In the genomic region with DNA sequence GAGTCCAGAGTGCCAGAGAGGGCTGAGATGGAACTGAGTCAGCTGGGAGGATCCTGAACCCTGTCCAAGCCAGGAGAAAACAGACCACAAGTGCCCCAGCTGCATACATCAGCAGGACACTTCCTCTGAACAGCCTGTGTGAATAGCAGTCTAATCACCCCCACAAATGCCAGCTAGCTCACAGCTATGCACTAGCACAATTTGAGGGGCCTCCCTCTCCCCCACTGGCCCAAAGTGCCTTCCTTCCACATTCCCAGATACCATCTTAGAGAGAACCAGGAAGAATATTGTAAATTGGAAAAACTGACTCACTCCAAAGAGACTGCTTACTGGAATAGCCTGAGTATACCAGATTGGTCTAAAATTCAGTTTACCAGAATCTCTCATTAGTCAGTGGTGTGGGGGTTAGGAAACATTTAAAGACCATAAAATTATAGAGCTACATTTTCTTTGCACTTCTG, we compare ENCODE assay signal across 16 cellular contexts.
A peak's percentile ranks its signal among the peaks of the same experiment; 100 is the strongest.
DNase-seq lines count a peak whose midpoint lies in the region; ATAC-seq and TF ChIP-seq lines count a peak whose summit lies in the region.
"Had no signal": no experiment of that assay in that cellular context is flagged by ENCODE, and none has a peak within 500 bp of the region (broad histone marks: within the 10 kb centered on the region; RNA-seq: fewer than 3 reads in every experiment).

No MANE protein-coding gene starts in this region.

- in situ Hi-C loops in IMR-90 (cut with MboI; ENCODE audit: low sequenced_read_pairs), result no loop called here
- in situ Hi-C loops in brain microvascular endothelial cell (cut with HindIII; ENCODE audit: low pct_ligation_motif_present, low sequenced_read_pairs), result no loop called here

- no peak overlapping the region for H2BK15ac ChIP-seq in IMR-90 (ENCODE audit: low read depth, low read length)

- no peak overlapping the region for H3K56ac ChIP-seq in IMR-90 (ENCODE audit: extremely low read depth, insufficient read depth, low read length)

- H3K79me1 ChIP-seq in IMR-90 (ENCODE audit: low read depth in 1 of 2, low read length in 2 of 2), result no peaks in the 10 kb centered on the region

- DNase-seq in AG04449 (ENCODE audit: low read depth, low spot score) (peak; percentile 29), IMR-90 (peak; percentile 4), brain microvascular endothelial cell (peak; percentile 7), left lung (peak in 1 of 2 donors; percentile 34), ecto neural progenitor cell (ENCODE audit: low spot score) (no peak), MM.1S (no peak), medulla oblongata (ENCODE audit: extremely low spot score) (no peak)
- DNase-seq in stimulated activated CD4-positive, alpha-beta T cell treated with anti-CD3 and anti-CD28 coated beads, Interleukin-4, amount 100 ng/mL, for 1 hour, result no peak
- DNase-seq: activated CD8-positive, alpha-beta T cell treated with anti-CD3 and anti-CD28 coated beads for 36 hours; activated naive CD4-positive, alpha-beta T cell treated with Interleukin-2 at 50 U/mL for 16 hours; dermis blood vessel endothelial cell; ovary; stimulated activated CD4-positive, alpha-beta T cell treated with anti-CD3 and anti-CD28 coated beads, Interleukin-15, amount 100 ng/mL, for 24 hours; stimulated activated CD8-positive, alpha-beta memory T cell treated with anti-CD3 and anti-CD28 coated beads, Interleukin-4, amount 100 ng/mL, for 48 hours; T-helper 1 cell had no signal

- H3K79me2 ChIP-seq in MM.1S (ENCODE audit: low read length), result no peaks in the 10 kb centered on the region

- H3K9ac ChIP-seq in IMR-90 (ENCODE audit: low read depth, low read length) (no peak overlapping the region), MM.1S (ENCODE audit: low read length) (no peak overlapping the region)
- H3K9ac ChIP-seq: KMS-11 had no signal

- dilution Hi-C loops in IMR-90 (cut with HindIII; ENCODE audit: low sequenced_read_pairs, unreplicated experiment), result no loop called here

- no peak overlapping the region for H3K4ac ChIP-seq in IMR-90 (ENCODE audit: low read depth, low read length)

- no peak overlapping the region for H4K8ac ChIP-seq in IMR-90 (ENCODE audit: low read depth in 2 of 2, low read length in 2 of 2)

- H3K4me2 ChIP-seq in IMR-90 (ENCODE audit: low read depth, low read length) (no peak overlapping the region), MM.1S (ENCODE audit: low read depth, low read length) (no peak overlapping the region)
- H3K4me2 ChIP-seq: KMS-11 had no signal

- CTCF ChIA-PET in AG04449 (lab: Yijun Ruan, JAX), result interaction anchor here (1.0 to 1.2 kb wide), 2 partner anchors 190 to 192 kb away, joined by 3 read pairs; no protein-coding TSS in a partner anchor
- CTCF ChIA-PET in IMR-90 (lab: Yijun Ruan, JAX), result interaction anchor here (1.1 kb wide), 1 partner anchor 14 kb away, joined by 3 read pairs; no protein-coding TSS in a partner anchor

- H2AFZ ChIP-seq in IMR-90 (replicated peaks; ENCODE audit: low read length, poor library complexity) (no peak overlapping the region), MM.1S (ENCODE audit: low read length) (no peak overlapping the region)

- H3K4me3 ChIP-seq in AG04449 (ENCODE audit: low read depth, low read length), result no peak overlapping the region
- H3K4me3 ChIP-seq in IMR-90 (ENCODE audit: insufficient read depth, low read depth, low read length), result no peak overlapping the region
- H3K4me3 ChIP-seq in brain microvascular endothelial cell (ENCODE audit: low read depth, low read length), result no peak overlapping the region
- H3K4me3 ChIP-seq in left lung, result no peak overlapping the region
- H3K4me3 ChIP-seq in MM.1S (ENCODE audit: low read length), result no peak overlapping the region
- H3K4me3 ChIP-seq: ovary had no signal

- H2BK20ac ChIP-seq in IMR-90 (ENCODE audit: low read depth, low read length), result no peak overlapping the region

- no peak overlapping the region for H2BK120ac ChIP-seq in IMR-90 (ENCODE audit: low read depth, low read length)

- H2BK5ac ChIP-seq in IMR-90 (ENCODE audit: low read depth, low read length, poor library complexity, severe bottlenecking), result no peak overlapping the region

- H3K4me1 ChIP-seq in IMR-90 (ENCODE audit: control insufficient read depth, insufficient read depth, low read length) (peaks cover 2% of the 10 kb centered on the region; the same call in 1 of the 2 replicates), left lung (peaks cover 5 to 10% of the 10 kb centered on the region in 2 donors), MM.1S (ENCODE audit: low read length) (no peaks in the 10 kb centered on the region)

- no peak overlapping the region for H2AK5ac ChIP-seq in IMR-90 (ENCODE audit: low read depth, low read length)

- H4K91ac ChIP-seq in IMR-90 (ENCODE audit: insufficient read depth, low read depth, low read length), result no peak overlapping the region

- intact Hi-C loops in IMR-90 (cut with micrococcal nuclease) (no loop called here), left lung (cut with DNase I) (no loop called here)

- H3K18ac ChIP-seq in IMR-90 (ENCODE audit: low read depth, low read length), result no peak overlapping the region

- H3K9me2 ChIP-seq in MM.1S (replicated peaks; ENCODE audit: insufficient read depth, low read length), result no peaks in the 10 kb centered on the region

- no peak overlapping the region for H2AK9ac ChIP-seq in IMR-90 (replicated peaks; ENCODE audit: low read depth, low read length, poor library complexity)

- no peak overlapping the region for H3K27ac ChIP-seq in IMR-90 (ENCODE audit: insufficient read depth, low read length)
- H3K27ac ChIP-seq in brain microvascular endothelial cell, result no peak overlapping the region
- peak overlapping the region; percentile 10 to 54 for H3K27ac ChIP-seq in left lung
- H3K27ac ChIP-seq in MM.1S (ENCODE audit: low read length), result no peak overlapping the region
- H3K27ac ChIP-seq: KMS-11, ovary had no signal

- no peaks in the 10 kb centered on the region for H3K36me3 ChIP-seq in IMR-90 (ENCODE audit: control insufficient read depth, insufficient read depth, low read length)
- no peaks in the 10 kb centered on the region for H3K36me3 ChIP-seq in brain microvascular endothelial cell (replicated peaks)
- H3K36me3 ChIP-seq in left lung, result no peaks in the 10 kb centered on the region
- no peaks in the 10 kb centered on the region for H3K36me3 ChIP-seq in MM.1S (replicated peaks; ENCODE audit: insufficient read depth, low read length)
- H3K36me3 ChIP-seq: ovary had no signal

- H3K23ac ChIP-seq in IMR-90 (ENCODE audit: low read depth, low read length), result no peak overlapping the region

- H3F3A ChIP-seq in MM.1S (ENCODE audit: insufficient read depth, low read length), result no peaks in the 10 kb centered on the region

- POLR2A ChIA-PET in AG04449 (lab: Yijun Ruan, JAX) (no interaction called here), IMR-90 (lab: Charles Lee; ENCODE audit: unreplicated experiment) (no interaction called here)

- TF ChIP-seq CTCF in AG04449 (IDR thresholded peaks at IDR 0.05; ENCODE audit: insufficient read depth, low read length, missing control alignments), result no peak
- no peak for TF ChIP-seq CTCF in IMR-90 (conservative IDR thresholded peaks at IDR 0.05; ENCODE audit: low read depth, low read length)
- TF ChIP-seq CTCF in brain microvascular endothelial cell (IDR thresholded peaks at IDR 0.05; ENCODE audit: low read depth, low read length, missing control alignments), result no peak
- TF ChIP-seq CTCF in left lung (IDR thresholded peaks at IDR 0.05), result no peak
- TF ChIP-seq CTCF in MM.1S (IDR thresholded peaks at IDR 0.05; ENCODE audit: low read length), result no peak

- no peaks in the 10 kb centered on the region for H3K9me3 ChIP-seq in IMR-90 (ENCODE audit: control insufficient read depth, insufficient read depth, low read length)
- no peaks in the 10 kb centered on the region for H3K9me3 ChIP-seq in left lung
- H3K9me3 ChIP-seq in MM.1S (replicated peaks; ENCODE audit: insufficient read depth, low read length), result no peaks in the 10 kb centered on the region
- H3K9me3 ChIP-seq: ovary had no signal

- BruUV-seq in IMR-90 (replicated peaks; lab: Mats Ljungman, UMichigan), result no TSS peak

- H4K5ac ChIP-seq in IMR-90 (ENCODE audit: low read depth, low read length), result no peak overlapping the region

- H3K27me3 ChIP-seq in IMR-90 (ENCODE audit: control insufficient read depth, insufficient read depth, low read length) (peaks cover 3% of the 10 kb centered on the region; the same call in 1 of the 2 replicates), brain microvascular endothelial cell (replicated peaks) (no peaks in the 10 kb centered on the region), left lung (no peaks in the 10 kb centered on the region), MM.1S (replicated peaks; ENCODE audit: insufficient read depth, low read length) (no peaks in the 10 kb centered on the region)
- H3K27me3 ChIP-seq: ovary had no signal

- peak; percentile 27 for ATAC-seq in IMR-90 (ENCODE audit: low read depth)
- peak; percentile 72 for ATAC-seq in left lung
- ATAC-seq: activated CD8-positive, alpha-beta T cell treated with anti-CD3 and anti-CD28 coated beads for 36 hours had no signal

- no peaks in the 10 kb centered on the region for H3K9me1 ChIP-seq in IMR-90 (ENCODE audit: insufficient read depth, low read length)

- no peak for TF ChIP-seq RAD21 in IMR-90 (IDR thresholded peaks at IDR 0.05; ENCODE audit: low read length)

- H4K20me1 ChIP-seq in IMR-90 (ENCODE audit: insufficient read depth, low read length), result no peaks in the 10 kb centered on the region
- no peaks in the 10 kb centered on the region for H4K20me1 ChIP-seq in MM.1S (ENCODE audit: insufficient read depth, low read length)

- TF ChIP-seq POLR2A in IMR-90 (IDR thresholded peaks at IDR 0.05; ENCODE audit: low read depth, low read length), result no peak

- no peak overlapping the region for H3K14ac ChIP-seq in IMR-90 (replicated peaks; ENCODE audit: low read depth, low read length)

TF ChIP-seq in IMR-90, 13 proteins besides CTCF, POLR2A, EP300 and RAD21:
- TF ChIP-seq CEBPB (IDR thresholded peaks at IDR 0.05; ENCODE audit: low read depth, low read length) (no peak), BHLHE40 (IDR thresholded peaks at IDR 0.05; ENCODE audit: low read depth, low read length) (no peak), NFE2L2 (IDR thresholded peaks at IDR 0.05; ENCODE audit: low read depth, low read length) (no peak), SMC3 (IDR thresholded peaks at IDR 0.05; ENCODE audit: low read depth, low read length) (no peak), MAZ (IDR thresholded peaks at IDR 0.05; ENCODE audit: borderline replicate concordance, low read depth, low read length) (no peak)
- TF ChIP-seq, protein P1, sequence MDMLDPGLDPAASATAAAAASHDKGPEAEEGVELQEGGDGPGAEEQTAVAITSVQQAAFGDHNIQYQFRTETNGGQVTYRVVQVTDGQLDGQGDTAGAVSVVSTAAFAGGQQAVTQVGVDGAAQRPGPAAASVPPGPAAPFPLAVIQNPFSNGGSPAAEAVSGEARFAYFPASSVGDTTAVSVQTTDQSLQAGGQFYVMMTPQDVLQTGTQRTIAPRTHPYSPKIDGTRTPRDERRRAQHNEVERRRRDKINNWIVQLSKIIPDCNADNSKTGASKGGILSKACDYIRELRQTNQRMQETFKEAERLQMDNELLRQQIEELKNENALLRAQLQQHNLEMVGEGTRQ (IDR thresholded peaks at IDR 0.05; ENCODE audit: low read depth, low read length), result no peak

Comparison
In these comparisons a context has a peak if more than half of its experiments do, and no peak if none do; other contexts are left out.
1. DNase-seq: peak in AG04449 (single experiment), IMR-90 (single experiment) and brain microvascular endothelial cell (single experiment); none in ecto neural progenitor cell (single experiment), stimulated activated CD4-positive, alpha-beta T cell treated with anti-CD3 and anti-CD28 coated beads, Interleukin-4, amount 100 ng/mL, for 1 hour (single experiment), MM.1S (single experiment) and medulla oblongata (single experiment).
2. H3K27ac ChIP-seq: peak in left lung (2 of 2); none in IMR-90 (single experiment), brain microvascular endothelial cell (single experiment) and MM.1S (single experiment).